In the genomic region with DNA sequence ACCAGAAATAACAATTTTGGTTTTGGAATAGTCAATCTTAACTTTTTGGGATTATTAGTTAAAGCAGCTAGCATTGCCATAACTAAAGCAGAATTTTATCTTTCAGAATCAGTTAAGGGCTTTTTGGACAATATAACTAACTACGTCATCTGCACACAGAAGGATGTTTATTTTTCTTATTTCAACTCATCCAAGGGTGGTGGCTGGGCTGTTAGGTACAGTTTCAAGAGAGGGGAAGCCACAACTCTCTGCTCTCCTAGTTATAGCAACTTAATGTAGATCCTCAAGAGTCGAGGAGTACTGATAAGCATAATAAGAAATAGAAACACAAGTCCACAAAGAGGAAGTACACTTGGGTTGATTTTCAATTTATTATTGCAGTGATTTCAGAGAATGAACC, we compare ENCODE assay signal across 18 cellular contexts.
DNase-seq lines count a peak whose midpoint lies in the region; ATAC-seq, FAIRE-seq and TF ChIP-seq lines count a peak whose summit lies in the region.
"Had no signal": no experiment of that assay in that cellular context is flagged by ENCODE, and none has a peak within 500 bp of the region (broad histone marks: within the 10 kb centered on the region; RNA-seq: fewer than 3 reads in every experiment).

No MANE protein-coding gene starts in this region.

- TF ChIP-seq RAD21 in GM12878 (IDR thresholded peaks at IDR 0.05; ENCODE audit: insufficient read depth, low read depth, low read length) = no peak

- H3K9me3 ChIP-seq in GM12878 (replicated peaks; ENCODE audit: control insufficient read depth, insufficient read depth, low read length) (no peaks in the 10 kb centered on the region), mesenchymal stem cell (ENCODE audit: control insufficient read depth, low read length) (no peaks in the 10 kb centered on the region)
- H3K9me3 ChIP-seq: adrenal gland, stomach had no signal

- H3K4me2 ChIP-seq in KMS-11 (peak overlapping the region; percentile 73), GM12878 (ENCODE audit: control insufficient read depth, insufficient read depth) (no peak overlapping the region), mesenchymal stem cell (ENCODE audit: low read length, poor library complexity, severe bottlenecking) (no peak overlapping the region)

- no peak for TF ChIP-seq EP300 in GM12878 (IDR thresholded peaks at IDR 0.05; ENCODE audit: borderline replicate concordance in 1 of 2, control insufficient read depth in 1 of 2, low read depth in 2 of 2, low read length in 2 of 2)

- RAD21 ChIA-PET in GM12878 (lab: Charles Lee; ENCODE audit: unreplicated experiment) = interaction anchor here (0.9 to 1.0 kb wide), 2 partner anchors 62 to 87 kb away, joined by 3 read pairs; no protein-coding TSS in a partner anchor

- intact Hi-C loops in activated CD4-positive, alpha-beta T cell treated with anti-CD3 and anti-CD28 coated beads, Interleukin-2, amount 10 ng/mL, durations not matched to agents 24 days and 14 days (cut with micrococcal nuclease) = loop anchor here (5.0 kb wide), 1 partner anchor 35 kb away; no protein-coding TSS in a partner anchor
- intact Hi-C loops in GM12878 (cut with micrococcal nuclease; ENCODE audit: unreplicated experiment) = no loop called here

- H2AK5ac ChIP-seq in mesenchymal stem cell (ENCODE audit: low read length, severe bottlenecking) = no peak overlapping the region

- no peak overlapping the region for H4K91ac ChIP-seq in mesenchymal stem cell (ENCODE audit: low read length)

- H3K27ac Mint-ChIP-seq in activated CD4-positive, alpha-beta T cell treated with anti-CD3 and anti-CD28 coated beads, Interleukin-2, amount 10 ng/mL, durations not matched to agents 24 days and 14 days = peak overlapping the region; percentile 30
- H3K27ac Mint-ChIP-seq: activated T-helper 1 cell treated with anti-CD3 and anti-CD28 coated beads, Interleukin-12 subunit alpha, Interleukin-12 subunit beta, Interleukin-2, Interleukin-4 antibody, amounts not matched to agents 30 ng/mL and 10 ng/mL and 1 ng/mL, durations not matched to agents 14 hours and 24 hours and 36 hours; effector memory CD8-positive, alpha-beta T cell had no signal

- H3K4me1 ChIP-seq in KMS-11 (ENCODE audit: low read depth, poor library complexity, severe bottlenecking) = peaks cover 99% of the 10 kb centered on the region
- no peaks in the 10 kb centered on the region for H3K4me1 ChIP-seq in GM12878 (ENCODE audit: control insufficient read depth, insufficient read depth, low read length)
- H3K4me1 ChIP-seq in mesenchymal stem cell (ENCODE audit: control insufficient read depth, insufficient read depth, low read depth, low read length) = no peaks in the 10 kb centered on the region

- H2BK5ac ChIP-seq in mesenchymal stem cell (ENCODE audit: low read depth, low read length, poor library complexity, severe bottlenecking) = no peak overlapping the region

- H3K14ac ChIP-seq in mesenchymal stem cell (ENCODE audit: low read length in 2 of 2) = no peak overlapping the region

- H3K27me3 Mint-ChIP-seq in activated CD4-positive, alpha-beta T cell treated with anti-CD3 and anti-CD28 coated beads, Interleukin-2, amount 10 ng/mL, durations not matched to agents 24 days and 14 days = no peaks in the 10 kb centered on the region

- peak overlapping the region; percentile 65 for H3K27ac ChIP-seq in KMS-11
- H3K27ac ChIP-seq in GM12878 (ENCODE audit: control insufficient read depth, insufficient read depth) = no peak overlapping the region
- H3K27ac ChIP-seq in mesenchymal stem cell (ENCODE audit: low read length, poor library complexity, severe bottlenecking) = no peak overlapping the region
- H3K27ac ChIP-seq: adrenal gland had no signal

- no peak for TF ChIP-seq CTCF in KMS-11 (conservative IDR thresholded peaks at IDR 0.05; ENCODE audit: low read depth, low read length)
- no peak for TF ChIP-seq CTCF in GM12878 (IDR thresholded peaks at IDR 0.05 in 2 of 3, conservative IDR thresholded peaks at IDR 0.05 in 1 of 3; ENCODE audit: control insufficient read depth in 2 of 3, extremely low read depth in 1 of 3, insufficient read depth in 1 of 3, low read depth in 3 of 3, low read length in 3 of 3)

- H2AFZ ChIP-seq in KMS-11 (ENCODE audit: low read depth) (no peak overlapping the region), GM12878 (ENCODE audit: control insufficient read depth, low read depth, low read length) (no peak overlapping the region), mesenchymal stem cell (ENCODE audit: low read depth, low read length) (no peak overlapping the region)

- no peaks in the 10 kb centered on the region for H3K36me3 ChIP-seq in KMS-11 (ENCODE audit: insufficient read depth)
- H3K36me3 ChIP-seq in GM12878 (ENCODE audit: control insufficient read depth in 2 of 2, insufficient read depth in 2 of 2, low read length in 1 of 2) = no peaks in the 10 kb centered on the region
- no peaks in the 10 kb centered on the region for H3K36me3 ChIP-seq in mesenchymal stem cell (ENCODE audit: control insufficient read depth in 1 of 2, insufficient read depth in 2 of 2, low read depth in 1 of 2, low read length in 2 of 2)
- H3K36me3 ChIP-seq: adrenal gland, stomach had no signal

- 19% methylated on average over 2 of the region's 2 CpGs for WGBS in GM12878 (ENCODE audit: insufficient coverage, insufficient replicate concordance, low lambda C conversion rate, missing lambda C conversion rate)
- no CpG with 5 or more reads among the region's 2 CpGs for WGBS in mesenchymal stem cell

- POLR2A ChIA-PET in GM12878 (lab: Charles Lee) = interaction anchor here (0.6 kb wide), 1 partner anchor 10 kb away, joined by 3 read pairs; no protein-coding TSS in a partner anchor

- no peak overlapping the region for H2BK120ac ChIP-seq in mesenchymal stem cell (ENCODE audit: low read depth, low read length)

- H4K20me1 ChIP-seq in KMS-11 (ENCODE audit: insufficient read depth) = no peaks in the 10 kb centered on the region
- H4K20me1 ChIP-seq in GM12878 (ENCODE audit: control insufficient read depth, insufficient read depth) = no peaks in the 10 kb centered on the region

- H3K4ac ChIP-seq in mesenchymal stem cell (ENCODE audit: low read depth in 1 of 2, low read length in 2 of 2) = peak overlapping the region in 1 of 2 experiments; percentile 64

- H4K8ac ChIP-seq in mesenchymal stem cell (ENCODE audit: low read length) = no peak overlapping the region

- H3K27me3 ChIP-seq in KMS-11 (ENCODE audit: insufficient read depth, low read depth) (no peaks in the 10 kb centered on the region), GM12878 (replicated peaks in 1 of 2; ENCODE audit: control insufficient read depth in 2 of 2, insufficient read depth in 2 of 2, low read length in 1 of 2) (no peaks in the 10 kb centered on the region; a peak in 2 of 4 replicates), mesenchymal stem cell (ENCODE audit: control insufficient read depth in 1 of 2, insufficient read depth in 1 of 2, low read length in 2 of 2) (no peaks in the 10 kb centered on the region)
- H3K27me3 ChIP-seq: adrenal gland, stomach had no signal

- no peak for TF ChIP-seq POLR2A in GM12878 (IDR thresholded peaks at IDR 0.05; ENCODE audit: low read depth, low read length)

- ATAC-seq in GM12878 (peak; percentile 62), GM19328 (IDR thresholded peaks at IDR 0.05; ENCODE audit: unreplicated experiment) (no peak), HG03378 (IDR thresholded peaks at IDR 0.05; ENCODE audit: unreplicated experiment) (no peak), HG03354 (IDR thresholded peaks at IDR 0.05; ENCODE audit: poor library complexity, severe bottlenecking, unreplicated experiment) (no peak)
- ATAC-seq: effector memory CD8-positive, alpha-beta T cell; PC-3 had no signal

- H2BK15ac ChIP-seq in mesenchymal stem cell (ENCODE audit: low read depth, poor library complexity, severe bottlenecking) = no peak overlapping the region

- no peak for FAIRE-seq in GM12878 (lab: Jason Lieb, UNC)

- CTCF ChIA-PET in GM12878 (lab: Yijun Ruan, JAX) = interaction anchor here (0.7 kb wide), 1 partner anchor 34 kb away, joined by 3 read pairs; no protein-coding TSS in a partner anchor

- H3K4me1 Mint-ChIP-seq in activated CD4-positive, alpha-beta T cell treated with anti-CD3 and anti-CD28 coated beads, Interleukin-2, amount 10 ng/mL, durations not matched to agents 24 days and 14 days = peaks cover 32% of the 10 kb centered on the region
- H3K4me1 Mint-ChIP-seq: central memory CD8-positive, alpha-beta T cell had no signal

- H3K79me2 ChIP-seq in KMS-11 (ENCODE audit: insufficient read depth, low read depth) (no peaks in the 10 kb centered on the region), GM12878 (ENCODE audit: control insufficient read depth, insufficient read depth, low read length) (no peaks in the 10 kb centered on the region)

- no peak overlapping the region for H2BK12ac ChIP-seq in mesenchymal stem cell (ENCODE audit: low read length in 2 of 2)

- H3K9me3 Mint-ChIP-seq in activated CD4-positive, alpha-beta T cell treated with anti-CD3 and anti-CD28 coated beads, Interleukin-2, amount 10 ng/mL, durations not matched to agents 24 days and 14 days = no peaks in the 10 kb centered on the region
- H3K9me3 Mint-ChIP-seq: CD4-positive, CD25-positive, alpha-beta regulatory T cell; central memory CD8-positive, alpha-beta T cell; effector memory CD8-positive, alpha-beta T cell had no signal

- H3K9ac ChIP-seq in KMS-11 = no peak overlapping the region; the same call in 1 of the 2 replicates
- H3K9ac ChIP-seq in GM12878 (ENCODE audit: control insufficient read depth, insufficient read depth, low read length) = no peak overlapping the region
- no peak overlapping the region for H3K9ac ChIP-seq in mesenchymal stem cell (ENCODE audit: low read length)

- in situ Hi-C loops in GM12878 (cut with MboI) = no loop called here

- no peak overlapping the region for H3K4me3 ChIP-seq in KMS-11 (IDR thresholded peaks at IDR 0.05; ENCODE audit: insufficient read depth, low read depth, low read length)
- H3K4me3 ChIP-seq in GM12878 = no peak overlapping the region
- no peak overlapping the region for H3K4me3 ChIP-seq in mesenchymal stem cell (ENCODE audit: insufficient read depth in 1 of 2, low read depth in 1 of 2, low read length in 2 of 2)
- H3K4me3 ChIP-seq: adrenal gland, stomach had no signal

- SMC1A ChIA-PET in GM12878 (lab: Charles Lee; ENCODE audit: uncharacterized antibody, unreplicated experiment) = interaction anchor here (0.6 to 1.8 kb wide), 3 partner anchors 13 to 33 kb away, joined by 4 to 5 read pairs (median 4); no protein-coding TSS in a partner anchor

- BruUV-seq in GM12878 (replicated peaks; lab: Mats Ljungman, UMichigan) = no TSS peak

- no peak overlapping the region for H3K18ac ChIP-seq in mesenchymal stem cell (ENCODE audit: low read depth in 1 of 2, low read length in 2 of 2)

- no peaks in the 10 kb centered on the region for H3K36me3 Mint-ChIP-seq in activated CD4-positive, alpha-beta T cell treated with anti-CD3 and anti-CD28 coated beads, Interleukin-2, amount 10 ng/mL, durations not matched to agents 24 days and 14 days (ENCODE audit: low read depth)
- H3K36me3 Mint-ChIP-seq: CD4-positive, CD25-positive, alpha-beta regulatory T cell had no signal

- H3K79me1 ChIP-seq in mesenchymal stem cell (replicated peaks; ENCODE audit: low read length, poor library complexity, severe bottlenecking) = no peaks in the 10 kb centered on the region

- no peak overlapping the region for H3K4me3 Mint-ChIP-seq in activated CD4-positive, alpha-beta T cell treated with anti-CD3 and anti-CD28 coated beads, Interleukin-2, amount 10 ng/mL, durations not matched to agents 24 days and 14 days
- H3K4me3 Mint-ChIP-seq: activated T-helper 1 cell treated with anti-CD3 and anti-CD28 coated beads, Interleukin-12 subunit alpha, Interleukin-12 subunit beta, Interleukin-2, Interleukin-4 antibody, amounts not matched to agents 30 ng/mL and 10 ng/mL and 1 ng/mL, durations not matched to agents 14 hours and 24 hours and 36 hours; central memory CD8-positive, alpha-beta T cell had no signal

- no peak overlapping the region for H3K23ac ChIP-seq in mesenchymal stem cell (ENCODE audit: low read length in 2 of 2)

- DNase-seq in activated CD4-positive, alpha-beta T cell treated with anti-CD3 and anti-CD28 coated beads, Interleukin-2, amount 10 ng/mL, durations not matched to agents 24 days and 14 days = no peak
- no peak for DNase-seq in activated CD4-positive, alpha-beta T cell treated with anti-CD3 and anti-CD28 coated beads, Interleukin-2, amount 50 U/mL, for 4 hours
- DNase-seq in GM12878 (ENCODE audit: low read depth, low spot score) = no peak
- peak; percentile 66 for DNase-seq in mesenchymal stem cell
- DNase-seq: adrenal gland; effector memory CD8-positive, alpha-beta T cell; NCI-H526; nucleus accumbens; PC-3; stimulated activated CD4-positive, alpha-beta T cell treated with anti-CD3 and anti-CD28 coated beads, Interleukin-15, amount 100 ng/mL, for 24 hours; stomach had no signal
